Comparison of ENCODE assay signal across 1 cellular context in the genomic region with DNA sequence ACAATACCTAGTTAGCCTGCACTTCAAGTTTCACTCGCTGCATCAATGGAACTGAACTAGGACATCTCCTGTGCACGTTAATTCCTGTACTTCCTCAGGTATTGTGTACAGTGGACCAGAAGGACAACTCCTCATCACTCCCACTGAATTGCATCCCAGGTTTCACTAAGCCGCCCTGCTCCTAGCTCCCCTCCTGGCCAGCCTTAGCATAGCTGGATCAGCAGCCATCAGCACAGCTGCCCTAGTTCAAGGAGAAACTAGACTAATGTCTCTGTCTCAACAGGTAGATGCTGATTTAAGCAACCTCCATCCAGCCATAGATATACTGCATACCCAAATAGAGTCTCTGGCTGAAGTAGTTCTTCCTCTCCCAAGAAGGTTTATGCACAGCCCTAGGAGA.
TF ChIP-seq lines count a peak whose summit lies in the region.

No MANE protein-coding gene starts in this region.

TF ChIP-seq in GM23338, 12 proteins besides CTCF, POLR2A, EP300 and RAD21:
- TF ChIP-seq, protein P1, sequence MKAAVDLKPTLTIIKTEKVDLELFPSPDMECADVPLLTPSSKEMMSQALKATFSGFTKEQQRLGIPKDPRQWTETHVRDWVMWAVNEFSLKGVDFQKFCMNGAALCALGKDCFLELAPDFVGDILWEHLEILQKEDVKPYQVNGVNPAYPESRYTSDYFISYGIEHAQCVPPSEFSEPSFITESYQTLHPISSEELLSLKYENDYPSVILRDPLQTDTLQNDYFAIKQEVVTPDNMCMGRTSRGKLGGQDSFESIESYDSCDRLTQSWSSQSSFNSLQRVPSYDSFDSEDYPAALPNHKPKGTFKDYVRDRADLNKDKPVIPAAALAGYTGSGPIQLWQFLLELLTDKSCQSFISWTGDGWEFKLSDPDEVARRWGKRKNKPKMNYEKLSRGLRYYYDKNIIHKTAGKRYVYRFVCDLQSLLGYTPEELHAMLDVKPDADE (IDR thresholded peaks at IDR 0.05), result no peak
- TF ChIP-seq, protein P2, sequence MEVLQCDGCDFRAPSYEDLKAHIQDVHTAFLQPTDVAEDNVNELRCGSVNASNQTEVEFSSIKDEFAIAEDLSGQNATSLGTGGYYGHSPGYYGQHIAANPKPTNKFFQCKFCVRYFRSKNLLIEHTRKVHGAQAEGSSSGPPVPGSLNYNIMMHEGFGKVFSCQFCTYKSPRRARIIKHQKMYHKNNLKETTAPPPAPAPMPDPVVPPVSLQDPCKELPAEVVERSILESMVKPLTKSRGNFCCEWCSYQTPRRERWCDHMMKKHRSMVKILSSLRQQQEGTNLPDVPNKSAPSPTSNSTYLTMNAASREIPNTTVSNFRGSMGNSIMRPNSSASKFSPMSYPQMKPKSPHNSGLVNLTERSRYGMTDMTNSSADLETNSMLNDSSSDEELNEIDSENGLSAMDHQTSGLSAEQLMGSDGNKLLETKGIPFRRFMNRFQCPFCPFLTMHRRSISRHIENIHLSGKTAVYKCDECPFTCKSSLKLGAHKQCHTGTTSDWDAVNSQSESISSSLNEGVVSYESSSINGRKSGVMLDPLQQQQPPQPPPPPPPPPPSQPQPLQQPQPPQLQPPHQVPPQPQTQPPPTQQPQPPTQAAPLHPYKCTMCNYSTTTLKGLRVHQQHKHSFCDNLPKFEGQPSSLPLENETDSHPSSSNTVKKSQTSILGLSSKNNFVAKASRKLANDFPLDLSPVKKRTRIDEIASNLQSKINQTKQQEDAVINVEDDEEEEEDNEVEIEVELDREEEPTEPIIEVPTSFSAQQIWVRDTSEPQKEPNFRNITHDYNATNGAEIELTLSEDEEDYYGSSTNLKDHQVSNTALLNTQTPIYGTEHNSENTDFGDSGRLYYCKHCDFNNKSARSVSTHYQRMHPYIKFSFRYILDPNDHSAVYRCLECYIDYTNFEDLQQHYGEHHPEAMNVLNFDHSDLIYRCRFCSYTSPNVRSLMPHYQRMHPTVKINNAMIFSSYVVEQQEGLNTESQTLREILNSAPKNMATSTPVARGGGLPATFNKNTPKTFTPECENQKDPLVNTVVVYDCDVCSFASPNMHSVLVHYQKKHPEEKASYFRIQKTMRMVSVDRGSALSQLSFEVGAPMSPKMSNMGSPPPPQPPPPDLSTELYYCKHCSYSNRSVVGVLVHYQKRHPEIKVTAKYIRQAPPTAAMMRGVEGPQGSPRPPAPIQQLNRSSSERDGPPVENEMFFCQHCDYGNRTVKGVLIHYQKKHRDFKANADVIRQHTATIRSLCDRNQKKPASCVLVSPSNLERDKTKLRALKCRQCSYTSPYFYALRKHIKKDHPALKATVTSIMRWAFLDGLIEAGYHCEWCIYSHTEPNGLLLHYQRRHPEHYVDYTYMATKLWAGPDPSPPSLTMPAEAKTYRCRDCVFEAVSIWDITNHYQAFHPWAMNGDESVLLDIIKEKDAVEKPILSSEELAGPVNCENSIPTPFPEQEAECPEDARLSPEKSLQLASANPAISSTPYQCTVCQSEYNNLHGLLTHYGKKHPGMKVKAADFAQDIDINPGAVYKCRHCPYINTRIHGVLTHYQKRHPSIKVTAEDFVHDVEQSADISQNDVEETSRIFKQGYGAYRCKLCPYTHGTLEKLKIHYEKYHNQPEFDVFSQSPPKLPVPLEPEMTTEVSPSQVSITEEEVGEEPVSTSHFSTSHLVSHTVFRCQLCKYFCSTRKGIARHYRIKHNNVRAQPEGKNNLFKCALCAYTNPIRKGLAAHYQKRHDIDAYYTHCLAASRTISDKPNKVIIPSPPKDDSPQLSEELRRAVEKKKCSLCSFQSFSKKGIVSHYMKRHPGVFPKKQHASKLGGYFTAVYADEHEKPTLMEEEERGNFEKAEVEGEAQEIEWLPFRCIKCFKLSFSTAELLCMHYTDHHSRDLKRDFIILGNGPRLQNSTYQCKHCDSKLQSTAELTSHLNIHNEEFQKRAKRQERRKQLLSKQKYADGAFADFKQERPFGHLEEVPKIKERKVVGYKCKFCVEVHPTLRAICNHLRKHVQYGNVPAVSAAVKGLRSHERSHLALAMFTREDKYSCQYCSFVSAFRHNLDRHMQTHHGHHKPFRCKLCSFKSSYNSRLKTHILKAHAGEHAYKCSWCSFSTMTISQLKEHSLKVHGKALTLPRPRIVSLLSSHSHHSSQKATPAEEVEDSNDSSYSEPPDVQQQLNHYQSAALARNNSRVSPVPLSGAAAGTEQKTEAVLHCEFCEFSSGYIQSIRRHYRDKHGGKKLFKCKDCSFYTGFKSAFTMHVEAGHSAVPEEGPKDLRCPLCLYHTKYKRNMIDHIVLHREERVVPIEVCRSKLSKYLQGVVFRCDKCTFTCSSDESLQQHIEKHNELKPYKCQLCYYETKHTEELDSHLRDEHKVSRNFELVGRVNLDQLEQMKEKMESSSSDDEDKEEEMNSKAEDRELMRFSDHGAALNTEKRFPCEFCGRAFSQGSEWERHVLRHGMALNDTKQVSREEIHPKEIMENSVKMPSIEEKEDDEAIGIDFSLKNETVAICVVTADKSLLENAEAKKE (CRISPR knock-in tag; IDR thresholded peaks at IDR 0.05), result no peak
- TF ChIP-seq EZH2 (IDR thresholded peaks at IDR 0.05; ENCODE audit: low read depth, unreplicated experiment) (no peak), ZNF331 (CRISPR knock-in tag; IDR thresholded peaks at IDR 0.05; ENCODE audit: low read depth) (no peak), NANOG (IDR thresholded peaks at IDR 0.05; ENCODE audit: borderline replicate concordance) (no peak), POLR2AphosphoS5 (IDR thresholded peaks at IDR 0.05; ENCODE audit: low read depth) (no peak), STAT1 (IDR thresholded peaks at IDR 0.05; ENCODE audit: unreplicated experiment) (no peak), CREB1 (CRISPR knock-in tag; IDR thresholded peaks at IDR 0.05; ENCODE audit: low read depth) (no peak), ZNF114 (CRISPR knock-in tag; IDR thresholded peaks at IDR 0.05) (no peak), JUNB (IDR thresholded peaks at IDR 0.05; ENCODE audit: unreplicated experiment) (no peak), EZH2phosphoT487 (IDR thresholded peaks at IDR 0.05; ENCODE audit: unreplicated experiment) (no peak)
- TF ChIP-seq, protein P3, sequence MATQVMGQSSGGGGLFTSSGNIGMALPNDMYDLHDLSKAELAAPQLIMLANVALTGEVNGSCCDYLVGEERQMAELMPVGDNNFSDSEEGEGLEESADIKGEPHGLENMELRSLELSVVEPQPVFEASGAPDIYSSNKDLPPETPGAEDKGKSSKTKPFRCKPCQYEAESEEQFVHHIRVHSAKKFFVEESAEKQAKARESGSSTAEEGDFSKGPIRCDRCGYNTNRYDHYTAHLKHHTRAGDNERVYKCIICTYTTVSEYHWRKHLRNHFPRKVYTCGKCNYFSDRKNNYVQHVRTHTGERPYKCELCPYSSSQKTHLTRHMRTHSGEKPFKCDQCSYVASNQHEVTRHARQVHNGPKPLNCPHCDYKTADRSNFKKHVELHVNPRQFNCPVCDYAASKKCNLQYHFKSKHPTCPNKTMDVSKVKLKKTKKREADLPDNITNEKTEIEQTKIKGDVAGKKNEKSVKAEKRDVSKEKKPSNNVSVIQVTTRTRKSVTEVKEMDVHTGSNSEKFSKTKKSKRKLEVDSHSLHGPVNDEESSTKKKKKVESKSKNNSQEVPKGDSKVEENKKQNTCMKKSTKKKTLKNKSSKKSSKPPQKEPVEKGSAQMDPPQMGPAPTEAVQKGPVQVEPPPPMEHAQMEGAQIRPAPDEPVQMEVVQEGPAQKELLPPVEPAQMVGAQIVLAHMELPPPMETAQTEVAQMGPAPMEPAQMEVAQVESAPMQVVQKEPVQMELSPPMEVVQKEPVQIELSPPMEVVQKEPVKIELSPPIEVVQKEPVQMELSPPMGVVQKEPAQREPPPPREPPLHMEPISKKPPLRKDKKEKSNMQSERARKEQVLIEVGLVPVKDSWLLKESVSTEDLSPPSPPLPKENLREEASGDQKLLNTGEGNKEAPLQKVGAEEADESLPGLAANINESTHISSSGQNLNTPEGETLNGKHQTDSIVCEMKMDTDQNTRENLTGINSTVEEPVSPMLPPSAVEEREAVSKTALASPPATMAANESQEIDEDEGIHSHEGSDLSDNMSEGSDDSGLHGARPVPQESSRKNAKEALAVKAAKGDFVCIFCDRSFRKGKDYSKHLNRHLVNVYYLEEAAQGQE (IDR thresholded peaks at IDR 0.05; ENCODE audit: unreplicated experiment), result no peak
